Comparison of ENCODE assay signal across 22 cellular contexts in genomic region chr2:143117225-143117624, GRCh38. TPM values are rescaled to one million over a fixed set of nuclear protein-coding genes. Genes with fewer than 3 reads are reported as not detected.
DNase-seq lines count a peak whose midpoint lies in the region; ATAC-seq and TF ChIP-seq lines count a peak whose summit lies in the region.
"Had no signal": no experiment of that assay in that cellular context is flagged by ENCODE, and none has a peak within 500 bp of the region (broad histone marks: within the 10 kb centered on the region; RNA-seq: fewer than 3 reads in every experiment).

No MANE protein-coding gene starts in this region.

- no peak for ATAC-seq in stimulated activated memory B cell treated with anti-CD40 and anti-IgM and Interleukin-4, amounts not matched to agents 10 μg/mL and 1 μg/mL and 100 μg/mL, for 72 hours
- ATAC-seq in HG02852 (IDR thresholded peaks at IDR 0.05; ENCODE audit: unreplicated experiment) = no peak
- ATAC-seq: A549, GM23338 had no signal

- CTCF ChIA-PET in activated CD4-positive, alpha-beta memory T cell treated with anti-CD3 and anti-CD28 coated beads for 36 hours (lab: Charles Lee) = interaction anchor here (1.2 kb wide), 1 partner anchor 45 kb away, joined by 3 read pairs; no protein-coding TSS in a partner anchor
- CTCF ChIA-PET in activated CD4-positive, alpha-beta memory T cell treated with anti-CD3 and anti-CD28 coated beads, Interleukin-2, amount 10 ng/mL, durations not matched to agents 7 days and 5 days (lab: Charles Lee) = interaction anchor here (1.0 to 2.7 kb wide), 2 partner anchors 11 to 142 kb away, joined by 4 to 6 read pairs; no protein-coding TSS in a partner anchor
- CTCF ChIA-PET in HEK293T (lab: Yijun Ruan, JAX) = no interaction called here

- peaks cover 6% of the 10 kb centered on the region for H3K36me3 Mint-ChIP-seq in activated CD4-positive, alpha-beta memory T cell treated with anti-CD3 and anti-CD28 coated beads for 36 hours
- H3K36me3 Mint-ChIP-seq in activated CD4-positive, alpha-beta memory T cell treated with anti-CD3 and anti-CD28 coated beads, Interleukin-2, amount 10 ng/mL, durations not matched to agents 7 days and 5 days (ENCODE audit: low read depth) = peaks cover 7% of the 10 kb centered on the region
- H3K36me3 Mint-ChIP-seq in activated naive CD4-positive, alpha-beta T cell treated with anti-CD3 and anti-CD28 coated beads, Interleukin-2, amount 50 U/mL, for 24 hours = peaks cover 9% of the 10 kb centered on the region
- peaks cover 13% of the 10 kb centered on the region for H3K36me3 Mint-ChIP-seq in activated T-helper 2 cell treated with anti-CD3 and anti-CD28 coated beads, Interferon-gamma antibody, Interleukin-2, Interleukin-4, amounts not matched to agents 10 μg/mL and 5 μg/mL and 100 μg/mL, durations not matched to agents 14 hours and 24 hours and 36 hours (ENCODE audit: low read depth)
- H3K36me3 Mint-ChIP-seq in stimulated activated memory B cell treated with anti-CD40 and anti-IgM and Interleukin-4, amounts not matched to agents 10 μg/mL and 1 μg/mL and 100 μg/mL, for 72 hours = no peaks in the 10 kb centered on the region
- H3K36me3 Mint-ChIP-seq: CD14-positive monocyte had no signal

- intact Hi-C loops in activated CD4-positive, alpha-beta memory T cell treated with anti-CD3 and anti-CD28 coated beads for 36 hours (cut with micrococcal nuclease) = no loop called here
- intact Hi-C loops in activated T-helper 2 cell treated with anti-CD3 and anti-CD28 coated beads, Interferon-gamma antibody, Interleukin-2, Interleukin-4, amounts not matched to agents 10 μg/mL and 5 μg/mL and 100 μg/mL, durations not matched to agents 14 hours and 24 hours and 36 hours (cut with micrococcal nuclease) = no loop called here

- H3K4me3 Mint-ChIP-seq in activated CD4-positive, alpha-beta memory T cell treated with anti-CD3 and anti-CD28 coated beads for 36 hours = no peak overlapping the region
- no peak overlapping the region for H3K4me3 Mint-ChIP-seq in activated CD4-positive, alpha-beta memory T cell treated with anti-CD3 and anti-CD28 coated beads, Interleukin-2, amount 10 ng/mL, durations not matched to agents 7 days and 5 days
- no peak overlapping the region for H3K4me3 Mint-ChIP-seq in activated naive CD4-positive, alpha-beta T cell treated with anti-CD3 and anti-CD28 coated beads, Interleukin-2, amount 50 U/mL, for 24 hours
- H3K4me3 Mint-ChIP-seq in activated T-helper 2 cell treated with anti-CD3 and anti-CD28 coated beads, Interferon-gamma antibody, Interleukin-2, Interleukin-4, amounts not matched to agents 10 μg/mL and 5 μg/mL and 100 μg/mL, durations not matched to agents 14 hours and 24 hours and 36 hours (ENCODE audit: low read depth) = no peak overlapping the region
- H3K4me3 Mint-ChIP-seq in stimulated activated memory B cell treated with anti-CD40 and anti-IgM and Interleukin-4, amounts not matched to agents 10 μg/mL and 1 μg/mL and 100 μg/mL, for 72 hours = no peak overlapping the region
- H3K4me3 Mint-ChIP-seq: B cell, CD14-positive monocyte, GM23338 had no signal

- H3K4me1 Mint-ChIP-seq in activated CD4-positive, alpha-beta memory T cell treated with anti-CD3 and anti-CD28 coated beads for 36 hours (ENCODE audit: low read depth) = peaks cover 35% of the 10 kb centered on the region
- peaks cover 14% of the 10 kb centered on the region for H3K4me1 Mint-ChIP-seq in activated CD4-positive, alpha-beta memory T cell treated with anti-CD3 and anti-CD28 coated beads, Interleukin-2, amount 10 ng/mL, durations not matched to agents 7 days and 5 days
- peaks cover 58% of the 10 kb centered on the region for H3K4me1 Mint-ChIP-seq in activated naive CD4-positive, alpha-beta T cell treated with anti-CD3 and anti-CD28 coated beads, Interleukin-2, amount 50 U/mL, for 24 hours
- peaks cover 31% of the 10 kb centered on the region for H3K4me1 Mint-ChIP-seq in activated T-helper 2 cell treated with anti-CD3 and anti-CD28 coated beads, Interferon-gamma antibody, Interleukin-2, Interleukin-4, amounts not matched to agents 10 μg/mL and 5 μg/mL and 100 μg/mL, durations not matched to agents 14 hours and 24 hours and 36 hours (ENCODE audit: low read depth)
- peaks cover 13% of the 10 kb centered on the region for H3K4me1 Mint-ChIP-seq in stimulated activated memory B cell treated with anti-CD40 and anti-IgM and Interleukin-4, amounts not matched to agents 10 μg/mL and 1 μg/mL and 100 μg/mL, for 72 hours
- H3K4me1 Mint-ChIP-seq: CD14-positive monocyte, GM23338 had no signal

- DNase-seq in activated CD4-positive, alpha-beta memory T cell treated with anti-CD3 and anti-CD28 coated beads for 36 hours = peak; percentile 26
- DNase-seq in activated CD4-positive, alpha-beta memory T cell treated with anti-CD3 and anti-CD28 coated beads, Interleukin-2, amount 10 ng/mL, durations not matched to agents 7 days and 5 days = no peak
- DNase-seq in activated naive CD4-positive, alpha-beta T cell (lab: John Stamatoyannopoulos, UW) = no peak
- no peak for DNase-seq in activated T-helper 2 cell treated with anti-CD3 and anti-CD28 coated beads, Interferon-gamma antibody, Interleukin-2, Interleukin-4, amounts not matched to agents 10 μg/mL and 5 μg/mL and 100 μg/mL, durations not matched to agents 14 hours and 24 hours and 36 hours (ENCODE audit: low spot score)
- DNase-seq in HEK293T (ENCODE audit: extremely low spot score) = no peak
- DNase-seq: HCEC 1CT, KBM-7, MM.1S, NCI-H1048, NCI-H1417 treated with DMSO at 0.1 percent for 48 hours, NCI-H187, NCI-H446, NCI-H526, OCI-M1 had no signal

- H3K27me3 Mint-ChIP-seq in activated CD4-positive, alpha-beta memory T cell treated with anti-CD3 and anti-CD28 coated beads for 36 hours = no peaks in the 10 kb centered on the region
- H3K27me3 Mint-ChIP-seq in activated CD4-positive, alpha-beta memory T cell treated with anti-CD3 and anti-CD28 coated beads, Interleukin-2, amount 10 ng/mL, durations not matched to agents 7 days and 5 days = no peaks in the 10 kb centered on the region
- no peaks in the 10 kb centered on the region for H3K27me3 Mint-ChIP-seq in activated naive CD4-positive, alpha-beta T cell treated with anti-CD3 and anti-CD28 coated beads, Interleukin-2, amount 50 U/mL, for 24 hours
- no peaks in the 10 kb centered on the region for H3K27me3 Mint-ChIP-seq in activated T-helper 2 cell treated with anti-CD3 and anti-CD28 coated beads, Interferon-gamma antibody, Interleukin-2, Interleukin-4, amounts not matched to agents 10 μg/mL and 5 μg/mL and 100 μg/mL, durations not matched to agents 14 hours and 24 hours and 36 hours (ENCODE audit: low read depth)
- no peaks in the 10 kb centered on the region for H3K27me3 Mint-ChIP-seq in stimulated activated memory B cell treated with anti-CD40 and anti-IgM and Interleukin-4, amounts not matched to agents 10 μg/mL and 1 μg/mL and 100 μg/mL, for 72 hours
- H3K27me3 Mint-ChIP-seq: B cell had no signal

- no peak overlapping the region for H3K27ac Mint-ChIP-seq in activated CD4-positive, alpha-beta memory T cell treated with anti-CD3 and anti-CD28 coated beads for 36 hours
- no peak overlapping the region for H3K27ac Mint-ChIP-seq in activated CD4-positive, alpha-beta memory T cell treated with anti-CD3 and anti-CD28 coated beads, Interleukin-2, amount 10 ng/mL, durations not matched to agents 7 days and 5 days
- H3K27ac Mint-ChIP-seq in activated naive CD4-positive, alpha-beta T cell treated with anti-CD3 and anti-CD28 coated beads, Interleukin-2, amount 50 U/mL, for 24 hours = peak overlapping the region; percentile 14
- H3K27ac Mint-ChIP-seq in activated T-helper 2 cell treated with anti-CD3 and anti-CD28 coated beads, Interferon-gamma antibody, Interleukin-2, Interleukin-4, amounts not matched to agents 10 μg/mL and 5 μg/mL and 100 μg/mL, durations not matched to agents 14 hours and 24 hours and 36 hours = peak overlapping the region; percentile 17
- peak overlapping the region; percentile 4 for H3K27ac Mint-ChIP-seq in stimulated activated memory B cell treated with anti-CD40 and anti-IgM and Interleukin-4, amounts not matched to agents 10 μg/mL and 1 μg/mL and 100 μg/mL, for 72 hours
- H3K27ac Mint-ChIP-seq: B cell, CD14-positive monocyte, GM23338 had no signal

- no peaks in the 10 kb centered on the region for H3K9me3 Mint-ChIP-seq in activated CD4-positive, alpha-beta memory T cell treated with anti-CD3 and anti-CD28 coated beads for 36 hours
- H3K9me3 Mint-ChIP-seq in activated CD4-positive, alpha-beta memory T cell treated with anti-CD3 and anti-CD28 coated beads, Interleukin-2, amount 10 ng/mL, durations not matched to agents 7 days and 5 days = peaks cover 2% of the 10 kb centered on the region
- peaks cover 20% of the 10 kb centered on the region for H3K9me3 Mint-ChIP-seq in activated naive CD4-positive, alpha-beta T cell treated with anti-CD3 and anti-CD28 coated beads, Interleukin-2, amount 50 U/mL, for 24 hours
- peaks cover 23% of the 10 kb centered on the region for H3K9me3 Mint-ChIP-seq in activated T-helper 2 cell treated with anti-CD3 and anti-CD28 coated beads, Interferon-gamma antibody, Interleukin-2, Interleukin-4, amounts not matched to agents 10 μg/mL and 5 μg/mL and 100 μg/mL, durations not matched to agents 14 hours and 24 hours and 36 hours
- H3K9me3 Mint-ChIP-seq in stimulated activated memory B cell treated with anti-CD40 and anti-IgM and Interleukin-4, amounts not matched to agents 10 μg/mL and 1 μg/mL and 100 μg/mL, for 72 hours = no peaks in the 10 kb centered on the region
- H3K9me3 Mint-ChIP-seq: GM23338 had no signal

- POLR2A ChIA-PET in activated CD4-positive, alpha-beta memory T cell treated with anti-CD3 and anti-CD28 coated beads for 36 hours (lab: Charles Lee) = no interaction called here
- POLR2A ChIA-PET in activated CD4-positive, alpha-beta memory T cell treated with anti-CD3 and anti-CD28 coated beads, Interleukin-2, amount 10 ng/mL, durations not matched to agents 7 days and 5 days (lab: Charles Lee) = no interaction called here
- POLR2A ChIA-PET in HEK293T (lab: Yijun Ruan, JAX) = no interaction called here

TF ChIP-seq in HEK293T, 16 proteins besides CTCF, POLR2A, EP300 and RAD21 (continues in another document):
- TF ChIP-seq NFRKB (IDR thresholded peaks at IDR 0.05) (no peak), ZNF384 (IDR thresholded peaks at IDR 0.05) (no peak), BHLHE40 (IDR thresholded peaks at IDR 0.05; ENCODE audit: borderline replicate concordance) (no peak), ARNT (IDR thresholded peaks at IDR 0.05) (no peak), TARDBP (IDR thresholded peaks at IDR 0.05) (no peak), FOXM1 (IDR thresholded peaks at IDR 0.05; ENCODE audit: borderline replicate concordance) (no peak), HDGF (IDR thresholded peaks at IDR 0.05; ENCODE audit: borderline replicate concordance) (no peak), LEF1 (IDR thresholded peaks at IDR 0.05; ENCODE audit: borderline replicate concordance) (no peak), FOXK2 (IDR thresholded peaks at IDR 0.05) (no peak)

RNA-seq across cellular contexts. Expression of gene ARHGAP15, which starts 12.0 kb away (rescaled TPM):
- total RNA-seq in activated CD4-positive, alpha-beta memory T cell treated with anti-CD3 and anti-CD28 coated beads for 36 hours = 10 to 100 TPM; 70.2 to 71.2 TPM
- total RNA-seq in activated CD4-positive, alpha-beta memory T cell treated with anti-CD3 and anti-CD28 coated beads, Interleukin-2, amount 10 ng/mL, durations not matched to agents 7 days and 5 days = 100 to 1,000 TPM; 167 TPM
- total RNA-seq in activated T-helper 2 cell treated with anti-CD3 and anti-CD28 coated beads, Interferon-gamma antibody, Interleukin-2, Interleukin-4, amounts not matched to agents 10 μg/mL and 5 μg/mL and 100 μg/mL, durations not matched to agents 14 hours and 24 hours and 36 hours = 54.1 and 58.3 TPM in 2 replicates
- total RNA-seq: GM23338, HT1080 had no signal

Comparison
In these comparisons a context has a peak if more than half of its experiments do, and no peak if none do; other contexts are left out.
1. H3K27ac Mint-ChIP-seq: peak in activated naive CD4-positive, alpha-beta T cell treated with anti-CD3 and anti-CD28 coated beads, Interleukin-2, amount 50 U/mL, for 24 hours (single experiment), activated T-helper 2 cell treated with anti-CD3 and anti-CD28 coated beads, Interferon-gamma antibody, Interleukin-2, Interleukin-4, amounts not matched to agents 10 μg/mL and 5 μg/mL and 100 μg/mL, durations not matched to agents 14 hours and 24 hours and 36 hours (single experiment) and stimulated activated memory B cell treated with anti-CD40 and anti-IgM and Interleukin-4, amounts not matched to agents 10 μg/mL and 1 μg/mL and 100 μg/mL, for 72 hours (single experiment); none in activated CD4-positive, alpha-beta memory T cell treated with anti-CD3 and anti-CD28 coated beads for 36 hours (single experiment) and activated CD4-positive, alpha-beta memory T cell treated with anti-CD3 and anti-CD28 coated beads, Interleukin-2, amount 10 ng/mL, durations not matched to agents 7 days and 5 days (single experiment).